In the genomic region with DNA sequence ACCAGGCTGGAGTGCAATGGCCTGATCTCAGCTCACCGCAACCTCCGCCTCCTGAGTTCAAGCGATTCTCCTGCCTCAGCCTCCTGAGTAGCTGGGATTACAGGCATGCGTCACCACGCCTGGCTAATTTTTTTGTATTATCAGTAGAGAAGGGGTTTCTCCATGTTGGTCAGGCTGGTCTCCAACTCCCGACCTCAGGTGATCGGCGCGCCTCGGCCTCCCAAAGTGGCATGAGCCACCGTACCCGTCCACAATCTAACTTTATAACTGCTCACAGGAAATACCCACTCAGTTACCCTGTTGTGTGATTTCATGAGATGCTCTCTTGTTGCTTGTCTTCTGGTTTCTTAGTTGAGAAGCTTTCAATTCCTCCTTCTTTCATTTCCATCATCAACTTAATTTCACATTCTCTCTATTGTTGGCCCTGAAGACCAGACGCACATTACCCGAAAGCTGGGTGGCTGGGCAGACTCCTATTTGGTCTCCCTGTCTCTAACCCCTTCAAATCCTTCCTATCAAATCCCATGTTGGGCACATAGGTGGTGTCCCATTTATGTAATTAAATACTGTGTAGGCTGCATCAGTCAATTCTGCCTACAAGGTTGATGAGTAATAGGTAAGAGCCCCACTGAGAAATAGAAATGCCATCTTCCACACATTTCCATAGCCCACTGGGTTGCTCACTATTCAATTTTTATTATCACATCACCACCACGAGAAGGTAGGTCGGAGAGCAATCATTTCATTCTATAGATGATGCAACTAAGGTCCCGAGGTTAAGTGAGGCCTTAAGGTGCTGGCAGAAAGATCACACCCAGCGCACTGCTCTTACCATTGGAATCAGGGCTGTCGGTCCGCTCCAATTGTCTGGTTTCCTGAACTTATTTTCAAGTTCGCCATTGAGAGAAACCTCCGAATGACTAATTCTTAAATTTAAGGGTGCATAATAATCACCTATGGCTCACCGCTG, we compare ENCODE assay signal across 8 cellular contexts. TPM values are rescaled to one million over a fixed set of nuclear protein-coding genes. Genes with fewer than 3 reads are reported as not detected.
A peak's percentile ranks its signal among the peaks of the same experiment; 100 is the strongest.
DNase-seq lines count a peak whose midpoint lies in the region; ATAC-seq and TF ChIP-seq lines count a peak whose summit lies in the region.

No MANE protein-coding gene starts in this region.

- H3K27ac ChIP-seq in sigmoid colon, result peak overlapping the region; percentile 87 to 92 (median 90)

- H3K4me3 ChIP-seq in fibroblast of pulmonary artery (replicated peaks; ENCODE audit: low read depth, low read length) (peak overlapping the region; percentile 69), sigmoid colon (peak overlapping the region; percentile 66 to 88 (median 86))

- H3K36me3 Mint-ChIP-seq in activated CD8-positive, alpha-beta T cell treated with anti-CD3 and anti-CD28 coated beads for 36 hours (ENCODE audit: low read depth), result peaks cover 55% of the 10 kb centered on the region

- CTCF ChIA-PET in activated CD8-positive, alpha-beta T cell treated with anti-CD3 and anti-CD28 coated beads for 36 hours (lab: Charles Lee), result interaction anchor here (0.9 to 2.5 kb wide), 4 partner anchors 11 to 83 kb away, joined by 4 to 13 read pairs (median 8); partner anchors contain the start of gene GSTO1

- WGBS in sigmoid colon, 2 donors, result 56 to 60% methylated on average over 23 of the region's 23 CpGs

- no peaks in the 10 kb centered on the region for H3K27me3 ChIP-seq in sigmoid colon

- peak overlapping the region; percentile 93 for H3K4me3 Mint-ChIP-seq in activated CD8-positive, alpha-beta T cell treated with anti-CD3 and anti-CD28 coated beads for 36 hours

- intact Hi-C loops in activated CD8-positive, alpha-beta T cell treated with anti-CD3 and anti-CD28 coated beads for 36 hours (cut with micrococcal nuclease), result loop anchor here (2.0 kb wide), 1 partner anchor 13 kb away; the partner anchor contains the start of gene GSTO1
- intact Hi-C loops in sigmoid colon (cut with DNase I) (no loop called here), posterior vena cava (cut with DNase I) (no loop called here)

- no peaks in the 10 kb centered on the region for H3K27me3 Mint-ChIP-seq in activated CD8-positive, alpha-beta T cell treated with anti-CD3 and anti-CD28 coated beads for 36 hours

- peaks cover 0 to 52% (median 10%) of the 10 kb centered on the region in 4 donors for H3K36me3 ChIP-seq in sigmoid colon

- POLR2A ChIA-PET in activated CD8-positive, alpha-beta T cell treated with anti-CD3 and anti-CD28 coated beads for 36 hours (lab: Charles Lee), result interaction anchor here (0.7 to 8.1 kb wide), 9 partner anchors 12 to 147 kb away, joined by 3 to 74 read pairs (median 4); partner anchors contain the start of genes CFAP58, GSTO1, ITPRIP and SFR1

- H3K4me1 Mint-ChIP-seq in activated CD8-positive, alpha-beta T cell treated with anti-CD3 and anti-CD28 coated beads for 36 hours (ENCODE audit: low read depth), result peaks cover 48% of the 10 kb centered on the region

- peak; percentile 56 for DNase-seq in activated CD4-positive, alpha-beta T cell treated with anti-CD3 and anti-CD28 coated beads for 48 hours
- no peak for DNase-seq in activated CD4-positive, alpha-beta T cell treated with anti-CD3 and anti-CD28 coated beads, Interleukin-2, amount 50 U/mL, for 1 hour
- peak; percentile 58 for DNase-seq in activated CD8-positive, alpha-beta T cell treated with anti-CD3 and anti-CD28 coated beads for 36 hours
- no peak for DNase-seq in fibroblast of pulmonary artery (ENCODE audit: low read depth)
- DNase-seq in sigmoid colon, result no peak
- DNase-seq in posterior vena cava (ENCODE audit: low spot score), result no peak

- no peak for TF ChIP-seq EP300 in sigmoid colon (IDR thresholded peaks at IDR 0.05)

- no peaks in the 10 kb centered on the region for H3K9me3 Mint-ChIP-seq in activated CD8-positive, alpha-beta T cell treated with anti-CD3 and anti-CD28 coated beads for 36 hours

- peaks cover 0 to 15% (median 12%) of the 10 kb centered on the region in 4 donors for H3K4me1 ChIP-seq in sigmoid colon

- no peak for TF ChIP-seq POLR2A in sigmoid colon (IDR thresholded peaks at IDR 0.05)

- no peak for TF ChIP-seq CTCF in activated CD8-positive, alpha-beta T cell treated with anti-CD3 and anti-CD28 coated beads for 36 hours (IDR thresholded peaks at IDR 0.05)
- TF ChIP-seq CTCF in fibroblast of pulmonary artery (IDR thresholded peaks at IDR 0.05; ENCODE audit: low read length, missing control alignments) (no peak), sigmoid colon (IDR thresholded peaks at IDR 0.05) (no peak)

- ATAC-seq in activated CD8-positive, alpha-beta T cell treated with anti-CD3 and anti-CD28 coated beads for 36 hours, result peak; percentile 25
- no peak for ATAC-seq in HG03097 (IDR thresholded peaks at IDR 0.05; ENCODE audit: low FRiP score, unreplicated experiment)
- ATAC-seq in GM21529 (IDR thresholded peaks at IDR 0.05; ENCODE audit: unreplicated experiment), result no peak

- no peaks in the 10 kb centered on the region for H3K9me3 ChIP-seq in sigmoid colon

- peak overlapping the region; percentile 98 for H3K27ac Mint-ChIP-seq in activated CD8-positive, alpha-beta T cell treated with anti-CD3 and anti-CD28 coated beads for 36 hours

RNA-seq across cellular contexts. Expression of gene GSTO2, which starts 1.0 kb away (rescaled TPM):
- total RNA-seq in activated CD8-positive, alpha-beta T cell treated with anti-CD3 and anti-CD28 coated beads for 36 hours, result 1 to 10 TPM; 1.8 to 2.7 TPM
- total RNA-seq in sigmoid colon (1 to 10 TPM in 3 of 4 donors, under 1 TPM in 1; 0.68 to 2.1 (median 1.4) TPM), posterior vena cava (1 to 10 TPM in 1 of 2 donors, under 1 TPM in 1; 0.48 to 1.9 TPM)
- polyA plus RNA-seq in sigmoid colon, result 10 to 100 TPM in 2 of 3 donors, 1 to 10 TPM in 1; 9.7 to 13.2 (median 12.2) TPM

RNA-seq across cellular contexts. Expression of gene GSTO1, which starts 13.3 kb away (rescaled TPM):
- total RNA-seq in activated CD8-positive, alpha-beta T cell treated with anti-CD3 and anti-CD28 coated beads for 36 hours, result 100 to 1,000 TPM; 179 to 189 TPM
- total RNA-seq in sigmoid colon (100 to 1,000 TPM in 3 of 4 donors, 10 to 100 TPM in 1; 77.5 to 178 (median 131) TPM), posterior vena cava (100 to 1,000 TPM in 1 of 2 donors, 10 to 100 TPM in 1; 81.8 to 117 TPM)
- polyA plus RNA-seq in sigmoid colon, result 100 to 1,000 TPM; 107 to 189 (median 141) TPM

RNA-seq across cellular contexts. Expression of gene CFAP43, which starts 35.8 kb away (rescaled TPM):
- total RNA-seq in activated CD8-positive, alpha-beta T cell treated with anti-CD3 and anti-CD28 coated beads for 36 hours, result under 1 TPM in 1 of 2 experiments, not detected in 1; 0.16 TPM
- total RNA-seq in sigmoid colon (under 1 TPM; 0.36 to 0.83 (median 0.59) TPM), posterior vena cava (under 1 TPM; 0.24 to 0.28 TPM)
- polyA plus RNA-seq in sigmoid colon, result under 1 TPM in 2 of 3 donors, not detected in 1; 0.22 to 0.60 TPM

Comparison
In these comparisons a context has a peak if more than half of its experiments do, and no peak if none do; other contexts are left out.
1. DNase-seq: peak in activated CD4-positive, alpha-beta T cell treated with anti-CD3 and anti-CD28 coated beads for 48 hours (single experiment) and activated CD8-positive, alpha-beta T cell treated with anti-CD3 and anti-CD28 coated beads for 36 hours (single experiment); none in activated CD4-positive, alpha-beta T cell treated with anti-CD3 and anti-CD28 coated beads, Interleukin-2, amount 50 U/mL, for 1 hour (single experiment), fibroblast of pulmonary artery (single experiment), sigmoid colon (single experiment) and posterior vena cava (single experiment).